In genomic region chr22:18954333-18954732, GRCh38 we compare ENCODE assay signal across 9 cellular contexts. TPM values are rescaled to one million over a fixed set of nuclear protein-coding genes. Genes with fewer than 3 reads are reported as not detected.
DNase-seq lines count a peak whose midpoint lies in the region; ATAC-seq and TF ChIP-seq lines count a peak whose summit lies in the region.
"Had no signal": no experiment of that assay in that cellular context is flagged by ENCODE, and none has a peak within 500 bp of the region (broad histone marks: within the 10 kb centered on the region; RNA-seq: fewer than 3 reads in every experiment).

No MANE protein-coding gene starts in this region.

- no peaks in the 10 kb centered on the region for H3K9me3 Mint-ChIP-seq in type B pancreatic cell

- no peak overlapping the region for H3K4me3 Mint-ChIP-seq in type B pancreatic cell

- no peak overlapping the region for H3K4me2 ChIP-seq in osteoblast (ENCODE audit: insufficient read depth, low read length)

- H3K27me3 ChIP-seq in HAP-1 (ENCODE audit: low read depth) (no peaks in the 10 kb centered on the region; the same call in 1 of the 2 replicates), osteoblast (ENCODE audit: insufficient read depth, low read length) (peaks cover 5% of the 10 kb centered on the region)

- no peaks in the 10 kb centered on the region for H3K79me2 ChIP-seq in osteoblast (ENCODE audit: insufficient read depth, low read length)

- H4K20me1 ChIP-seq in osteoblast (ENCODE audit: insufficient read depth, low read length), result no peaks in the 10 kb centered on the region

- H3K36me3 ChIP-seq in HAP-1 (replicated peaks) (no peaks in the 10 kb centered on the region), osteoblast (ENCODE audit: insufficient read depth, low read length) (no peaks in the 10 kb centered on the region)

- no peaks in the 10 kb centered on the region for H3K4me1 Mint-ChIP-seq in type B pancreatic cell (ENCODE audit: unreplicated experiment)

- H3K27me3 Mint-ChIP-seq in type B pancreatic cell, result peaks cover 15% of the 10 kb centered on the region

- no peak overlapping the region for H3K27ac Mint-ChIP-seq in type B pancreatic cell

- no peaks in the 10 kb centered on the region for H3K36me3 Mint-ChIP-seq in type B pancreatic cell

- DNase-seq in CD1c-positive myeloid dendritic cell (ENCODE audit: extremely low spot score) (peak; percentile 63), HAP-1 (ENCODE audit: low spot score in 2 of 2) (peak; percentile 63 to 85), RKO (ENCODE audit: low spot score) (peak; percentile 16), foreskin melanocyte (peak; percentile 17), osteoblast (ENCODE audit: insufficient read length, low spot score, missing footprints) (peak; percentile 96), type B pancreatic cell (ENCODE audit: extremely low spot score, unreplicated experiment) (no peak)
- peak; percentile 82 for DNase-seq in activated effector memory CD4-positive, alpha-beta T cell treated with anti-CD3 and anti-CD28 coated beads, Interleukin-2, amount 50 U/mL, for 16 hours

- TF ChIP-seq CTCF in osteoblast (IDR thresholded peaks at IDR 0.05; ENCODE audit: extremely low read depth, low read depth, low read length) (peak; percentile 65), type B pancreatic cell (conservative IDR thresholded peaks at IDR 0.05) (peak; percentile 88)

- H3K4me3 ChIP-seq in HAP-1 (no peak overlapping the region), osteoblast (ENCODE audit: insufficient read depth, low read length) (no peak overlapping the region)
- H3K4me3 ChIP-seq: skin epidermis had no signal

- ATAC-seq in HG03469 (IDR thresholded peaks at IDR 0.05; ENCODE audit: unreplicated experiment), result no peak

- in situ Hi-C loops in HAP-1 (cut with MboI; ENCODE audit: low sequenced_read_pairs), result loop anchor here (10.0 to 25.0 kb wide), 2 partner anchors 483 to 680 kb away; partner anchors contain the start of genes C22orf39, HIRA and MRPL40

- no peaks in the 10 kb centered on the region for H3K9me3 ChIP-seq in HAP-1
- H3K9me3 ChIP-seq in osteoblast (ENCODE audit: low read depth, low read length), result no peaks in the 10 kb centered on the region

- H2AFZ ChIP-seq in osteoblast (ENCODE audit: low read length), result no peak overlapping the region

- H3K27ac ChIP-seq in osteoblast (ENCODE audit: low read depth, low read length), result no peak overlapping the region
- H3K27ac ChIP-seq: skin epidermis had no signal

- H3K4me1 ChIP-seq in HAP-1 (no peaks in the 10 kb centered on the region), osteoblast (ENCODE audit: insufficient read depth, low read length) (no peaks in the 10 kb centered on the region)

RNA-seq across cellular contexts. Expression of gene PRODH, which starts 18.2 kb away (rescaled TPM):
- under 0.01 TPM in 1 of 2 replicates, not detected in the other for total RNA-seq in osteoblast
- 16.1 and 19.0 TPM in 2 replicates for total RNA-seq in type B pancreatic cell (ENCODE audit: low replicate concordance)

RNA-seq across cellular contexts. Expression of gene DGCR6, which starts 48.2 kb away (rescaled TPM):
- total RNA-seq in osteoblast (0.59 and 1.1 TPM in 2 replicates), type B pancreatic cell (ENCODE audit: low replicate concordance) (5.0 and 7.2 TPM in 2 replicates)

Comparison
In these comparisons a context has a peak if more than half of its experiments do, and no peak if none do; other contexts are left out.
1. RNA of gene PRODH, which starts 18.2 kb away (total RNA-seq): 16.1 to 19.0 TPM in type B pancreatic cell; under 0.01 TPM in osteoblast; every median in the first group is over 10 times any median in the second.